ENCODE assay signal across 18 cellular contexts in genomic region chr11:44030996-44031395, GRCh38. TPM values are rescaled to one million over a fixed set of nuclear protein-coding genes. Genes with fewer than 3 reads are reported as not detected.
A peak's percentile ranks its signal among the peaks of the same experiment; 100 is the strongest.
DNase-seq lines count a peak whose midpoint lies in the region; ATAC-seq and TF ChIP-seq lines count a peak whose summit lies in the region.
"Had no signal": no experiment of that assay in that cellular context is flagged by ENCODE, and none has a peak within 500 bp of the region (broad histone marks: within the 10 kb centered on the region; RNA-seq: fewer than 3 reads in every experiment).

No MANE protein-coding gene starts in this region.

- intact Hi-C loops in esophagus muscularis mucosa (cut with DNase I): no loop called here
- intact Hi-C loops in head of caudate nucleus (cut with DNase I): no loop called here

- DNase-seq in esophagus muscularis mucosa (ENCODE audit: extremely low spot score) (peak; percentile 87), nephron progenitor cell (no peak), tibial nerve (ENCODE audit: low spot score in 2 of 2) (no peak), head of caudate nucleus (no peak), NCI-H2029 treated with DMSO at 0.1 percent for 48 hours (lab: John Stamatoyannopoulos, UW) (no peak)
- DNase-seq: activated CD4-positive, alpha-beta T cell treated with anti-CD3 and anti-CD28 coated beads for 48 hours; hippocampal formation; NCI-H1092; stimulated activated CD4-positive, alpha-beta T cell treated with anti-CD3 and anti-CD28 coated beads, Interleukin-1b, Interleukin-23, amount 100 ng/mL, for 48 hours; stimulated activated CD8-positive, alpha-beta memory T cell treated with anti-CD3 and anti-CD28 coated beads, Interleukin-4, amount 100 ng/mL, for 48 hours had no signal

- peaks cover 16% of the 10 kb centered on the region for H3K27me3 Mint-ChIP-seq in nephron progenitor cell (ENCODE audit: low read depth, poor library complexity)

- H3K36me3 ChIP-seq in esophagus muscularis mucosa (no peaks in the 10 kb centered on the region), tibial nerve (no peaks in the 10 kb centered on the region)

- peak overlapping the region; percentile 14 for H3K27ac ChIP-seq in angular gyrus (ENCODE audit: low read depth, low read length)
- peak overlapping the region; percentile 29 to 62 (median 52) for H3K27ac ChIP-seq in esophagus muscularis mucosa (replicated peaks in 1 of 4)
- peak overlapping the region in 3 of 4 donors; percentile 11 to 82 (median 77) for H3K27ac ChIP-seq in tibial nerve
- H3K27ac ChIP-seq: C4-2B had no signal

- 52% methylated on average over 5 of the region's 5 CpGs for WGBS in esophagus muscularis mucosa
- 74 to 89% methylated on average over 5 of the region's 5 CpGs for WGBS in tibial nerve, 2 donors

- H3K9me3 ChIP-seq in esophagus muscularis mucosa (no peaks in the 10 kb centered on the region), tibial nerve (peaks cover 0 to 10% (median 0%) of the 10 kb centered on the region in 4 donors)

- H3K4me1 ChIP-seq in esophagus muscularis mucosa: peaks cover 27 to 40% (median 35%) of the 10 kb centered on the region in 4 donors
- peaks cover 0 to 37% (median 12%) of the 10 kb centered on the region in 4 donors for H3K4me1 ChIP-seq in tibial nerve

- no peak overlapping the region for H3K4me3 Mint-ChIP-seq in nephron progenitor cell
- H3K4me3 Mint-ChIP-seq: T-helper 1 cell treated with Interleukin-12 subunit alpha and Interleukin-12 subunit beta and Interleukin-4 antibody, amounts not matched to agents 30 μg/mL and 1 μg/mL, for 36 hours had no signal

- ATAC-seq in HG02973 (IDR thresholded peaks at IDR 0.05; ENCODE audit: unreplicated experiment) (no peak), HG03378 (IDR thresholded peaks at IDR 0.05; ENCODE audit: unreplicated experiment) (no peak)
- ATAC-seq: Panc1 had no signal

- H3K4me3 ChIP-seq in esophagus muscularis mucosa (no peak overlapping the region), tibial nerve (no peak overlapping the region)

- peaks cover 34% of the 10 kb centered on the region for H3K4me1 Mint-ChIP-seq in nephron progenitor cell

- no peaks in the 10 kb centered on the region for H3K36me3 Mint-ChIP-seq in nephron progenitor cell (ENCODE audit: low read depth)

- TF ChIP-seq EP300 in esophagus muscularis mucosa (IDR thresholded peaks at IDR 0.05) (no peak), tibial nerve (IDR thresholded peaks at IDR 0.05) (no peak)

- peak overlapping the region; percentile 26 for H3K27ac Mint-ChIP-seq in nephron progenitor cell
- H3K27ac Mint-ChIP-seq: T-helper 1 cell treated with Interleukin-12 subunit alpha and Interleukin-12 subunit beta and Interleukin-4 antibody, amounts not matched to agents 30 μg/mL and 1 μg/mL, for 36 hours had no signal

- H3K9me3 Mint-ChIP-seq in nephron progenitor cell: peaks cover 14% of the 10 kb centered on the region
- H3K9me3 Mint-ChIP-seq: T-helper 1 cell treated with Interleukin-12 subunit alpha and Interleukin-12 subunit beta and Interleukin-4 antibody, amounts not matched to agents 30 μg/mL and 1 μg/mL, for 36 hours had no signal

- no peak for TF ChIP-seq POLR2A in esophagus muscularis mucosa (IDR thresholded peaks at IDR 0.05; ENCODE audit: low read depth)
- no peak for TF ChIP-seq POLR2A in tibial nerve (IDR thresholded peaks at IDR 0.05)

- no peak for TF ChIP-seq CTCF in esophagus muscularis mucosa (IDR thresholded peaks at IDR 0.05)
- no peak for TF ChIP-seq CTCF in nephron progenitor cell (IDR thresholded peaks at IDR 0.05)
- TF ChIP-seq CTCF in tibial nerve (IDR thresholded peaks at IDR 0.05): no peak

- no peaks in the 10 kb centered on the region for H3K27me3 ChIP-seq in esophagus muscularis mucosa
- H3K27me3 ChIP-seq in tibial nerve: no peaks in the 10 kb centered on the region

RNA-seq across cellular contexts. Expression of gene ACCSL, which starts 16.8 kb away (rescaled TPM):
- total RNA-seq in esophagus muscularis mucosa: not detected
- total RNA-seq in tibial nerve: under 1 TPM in 1 of 4 donors, not detected in 3; 0.78 TPM
- total RNA-seq: lung microvascular endothelial cell, posterior vena cava had no signal

RNA-seq across cellular contexts. Expression of gene ACCS, which starts 35.1 kb away (rescaled TPM):
- total RNA-seq in esophagus muscularis mucosa (10 to 100 TPM in 2 of 4 donors, 1 to 10 TPM in 2; 8.0 to 19.1 (median 13.5) TPM), tibial nerve (10 to 100 TPM; 17.7 to 45.8 (median 31.5) TPM)

Comparison
In these comparisons a context has a peak if more than half of its experiments do, and no peak if none do; other contexts are left out.
1. H3K27ac ChIP-seq: peak in every context shown above with its lines; median percentile 77 in tibial nerve; 52 in esophagus muscularis mucosa; 14 in angular gyrus.